Comparison of ENCODE assay signal across 14 cellular contexts in the genomic region with DNA sequence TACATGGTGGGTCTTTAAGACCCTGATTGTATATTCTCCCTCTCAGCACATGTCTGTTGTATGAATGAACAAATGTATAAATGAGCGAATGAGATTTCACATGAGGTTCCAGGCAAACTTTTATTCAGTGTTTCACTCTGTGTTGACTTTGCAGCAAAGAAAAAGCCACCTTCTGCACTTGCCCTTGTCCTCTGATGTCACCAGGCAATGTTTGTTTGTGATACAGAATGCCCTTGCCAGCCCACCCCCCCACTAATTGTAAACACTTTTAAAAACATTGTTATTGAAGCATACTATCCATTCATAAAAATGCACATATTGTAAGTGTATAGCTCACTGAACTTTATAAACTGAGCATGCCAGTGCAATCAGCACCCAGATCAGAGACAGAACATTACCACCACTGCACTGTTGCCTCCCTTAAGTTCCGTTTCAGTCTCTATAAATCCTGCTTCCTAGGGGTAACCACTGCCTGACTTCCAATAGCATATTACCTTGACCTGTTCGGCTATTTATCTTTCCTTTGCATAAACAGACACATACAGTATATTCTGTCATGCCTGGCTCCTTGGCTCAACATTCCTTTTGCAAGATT. TPM values are rescaled to one million over a fixed set of nuclear protein-coding genes. Genes with fewer than 3 reads are reported as not detected.
A peak's percentile ranks its signal among the peaks of the same experiment; 100 is the strongest.
DNase-seq lines count a peak whose midpoint lies in the region; ATAC-seq and TF ChIP-seq lines count a peak whose summit lies in the region.
"Had no signal": no experiment of that assay in that cellular context is flagged by ENCODE, and none has a peak within 500 bp of the region (broad histone marks: within the 10 kb centered on the region; RNA-seq: fewer than 3 reads in every experiment).

No MANE protein-coding gene starts in this region.

- H3K9me3 ChIP-seq in OCI-LY7 (ENCODE audit: low read length) (no peaks in the 10 kb centered on the region), osteoblast (ENCODE audit: low read depth, low read length) (no peaks in the 10 kb centered on the region)
- H3K9me3 ChIP-seq in effector memory CD4-positive, alpha-beta T cell (ENCODE audit: control insufficient read depth, low read length): no peaks in the 10 kb centered on the region

- H3K27ac ChIP-seq in OCI-LY7 (ENCODE audit: low read depth, low read length, poor library complexity, severe bottlenecking): no peak overlapping the region
- H3K27ac ChIP-seq in effector memory CD4-positive, alpha-beta T cell (ENCODE audit: insufficient read depth, low read length, poor library complexity, severe bottlenecking): peak overlapping the region; percentile 23
- H3K27ac ChIP-seq in osteoblast (ENCODE audit: low read depth, low read length): no peak overlapping the region
- H3K27ac ChIP-seq: coronary artery had no signal

- no peaks in the 10 kb centered on the region for H3K9me2 ChIP-seq in OCI-LY7 (ENCODE audit: insufficient read depth, low read length)

- DNase-seq in NCI-H2029 treated with DMSO at 0.1 percent for 48 hours (lab: John Stamatoyannopoulos, UW) (peak; percentile 15), NCI-H2029 (lab: John Stamatoyannopoulos, UW) (no peak), OCI-LY7 (ENCODE audit: low spot score) (no peak), osteoblast (ENCODE audit: insufficient read length, low spot score, missing footprints) (peak; percentile 43), NCI-H2196 (lab: John Stamatoyannopoulos, UW; ENCODE audit: unreplicated experiment) (no peak), putamen (ENCODE audit: low spot score) (no peak)
- DNase-seq in effector memory CD4-positive, alpha-beta T cell: no peak
- DNase-seq: 8988T; kidney glomerular epithelial cell; stimulated activated CD4-positive, alpha-beta T cell treated with anti-CD3 and anti-CD28 coated beads, Interleukin-2, amount 100 ng/mL, for 24 hours had no signal

- H3K4me1 ChIP-seq in OCI-LY7 (ENCODE audit: insufficient read depth, low read length, poor library complexity, severe bottlenecking) (peaks cover 26% of the 10 kb centered on the region), osteoblast (ENCODE audit: insufficient read depth, low read length) (peaks cover 31% of the 10 kb centered on the region)
- H3K4me1 ChIP-seq in effector memory CD4-positive, alpha-beta T cell (ENCODE audit: control insufficient read depth, insufficient read depth, low read length, poor library complexity, severe bottlenecking): peaks cover 30% of the 10 kb centered on the region

- H3K79me2 ChIP-seq in OCI-LY7 (ENCODE audit: insufficient read depth, low read depth, low read length): no peaks in the 10 kb centered on the region
- no peaks in the 10 kb centered on the region for H3K79me2 ChIP-seq in osteoblast (ENCODE audit: insufficient read depth, low read length)

- H3K4me3 ChIP-seq in OCI-LY7 (ENCODE audit: low read depth, low read length, poor library complexity, severe bottlenecking) (no peak overlapping the region), osteoblast (ENCODE audit: insufficient read depth, low read length) (no peak overlapping the region)
- no peak overlapping the region for H3K4me3 ChIP-seq in effector memory CD4-positive, alpha-beta T cell (ENCODE audit: insufficient read depth, low read depth, low read length, poor library complexity, severe bottlenecking)
- H3K4me3 ChIP-seq: coronary artery had no signal

- H2AFZ ChIP-seq in OCI-LY7 (ENCODE audit: low read length) (peak overlapping the region; percentile 91; the same call in 1 of the 2 replicates), osteoblast (ENCODE audit: low read length) (no peak overlapping the region)

- ATAC-seq in GM18517 (IDR thresholded peaks at IDR 0.05; ENCODE audit: unreplicated experiment): no peak

- CTCF ChIA-PET in OCI-LY7 (lab: Charles Lee; ENCODE audit: unreplicated experiment): interaction anchor here (0.9 kb wide), 1 partner anchor 12 kb away, joined by 3 read pairs; no protein-coding TSS in a partner anchor

- H3K27me3 ChIP-seq in effector memory CD4-positive, alpha-beta T cell (replicated peaks; ENCODE audit: control insufficient read depth, insufficient read depth, low read length, poor library complexity, severe bottlenecking): no peaks in the 10 kb centered on the region
- no peaks in the 10 kb centered on the region for H3K27me3 ChIP-seq in osteoblast (ENCODE audit: insufficient read depth, low read length)

- TF ChIP-seq CTCF in OCI-LY7 (conservative IDR thresholded peaks at IDR 0.05; ENCODE audit: low read length) (no peak), osteoblast (IDR thresholded peaks at IDR 0.05; ENCODE audit: extremely low read depth, low read depth, low read length) (no peak)

- H3K4me2 ChIP-seq in OCI-LY7 (ENCODE audit: low read length) (peak overlapping the region; percentile 50; the same call in 1 of the 2 replicates), osteoblast (ENCODE audit: insufficient read depth, low read length) (no peak overlapping the region)

- POLR2A ChIA-PET in OCI-LY7 (lab: Charles Lee): interaction anchor here (0.6 to 1.3 kb wide), 6 partner anchors 11 to 328 kb away, joined by 3 to 7 read pairs (median 4); partner anchors contain the start of gene LTA4H

- H3K36me3 ChIP-seq in OCI-LY7 (ENCODE audit: insufficient read depth, low read length): no peaks in the 10 kb centered on the region
- H3K36me3 ChIP-seq in effector memory CD4-positive, alpha-beta T cell (ENCODE audit: control insufficient read depth, insufficient read depth, low read length): no peaks in the 10 kb centered on the region
- no peaks in the 10 kb centered on the region for H3K36me3 ChIP-seq in osteoblast (ENCODE audit: insufficient read depth, low read length)

- no TSS peak for BruUV-seq in OCI-LY7 (replicated peaks; lab: Mats Ljungman, UMichigan)

- intact Hi-C loops in OCI-LY7 (cut with micrococcal nuclease; ENCODE audit: unreplicated experiment): no loop called here

- H4K20me1 ChIP-seq in OCI-LY7 (ENCODE audit: insufficient read depth, low read length): no peaks in the 10 kb centered on the region
- H4K20me1 ChIP-seq in osteoblast (ENCODE audit: insufficient read depth, low read length): no peaks in the 10 kb centered on the region

RNA-seq across cellular contexts. Expression of gene LTA4H, which starts 11.3 kb away (rescaled TPM):
- total RNA-seq in OCI-LY7 (2014; rRNA removed; shearing (Covaris generic)): 75.6 and 86.7 TPM in 2 replicates
- total RNA-seq in OCI-LY7 (2022): 120 and 122 TPM in 2 replicates
- 73.8 and 83.4 TPM in 2 replicates for total RNA-seq in osteoblast

RNA-seq across cellular contexts. Expression of gene HAL, which starts 50.5 kb away (rescaled TPM):
- 0.25 and 0.57 TPM in 2 replicates for total RNA-seq in OCI-LY7 (2014; rRNA removed; shearing (Covaris generic))
- total RNA-seq in OCI-LY7 (2022) (1.4 and 2.1 TPM in 2 replicates), osteoblast (0.29 and 0.36 TPM in 2 replicates)
- total RNA-seq: Daoy, RPMI7951 had no signal

Comparison
In these comparisons a context has a peak if more than half of its experiments do, and no peak if none do; other contexts are left out.
1. DNase-seq: peak in NCI-H2029 treated with DMSO at 0.1 percent for 48 hours (single experiment) and osteoblast (single experiment); none in NCI-H2029 (single experiment), OCI-LY7 (single experiment), effector memory CD4-positive, alpha-beta T cell (0 of 3), NCI-H2196 (single experiment) and putamen (single experiment).